Comparison of ENCODE assay signal across 30 cellular contexts in the genomic region with DNA sequence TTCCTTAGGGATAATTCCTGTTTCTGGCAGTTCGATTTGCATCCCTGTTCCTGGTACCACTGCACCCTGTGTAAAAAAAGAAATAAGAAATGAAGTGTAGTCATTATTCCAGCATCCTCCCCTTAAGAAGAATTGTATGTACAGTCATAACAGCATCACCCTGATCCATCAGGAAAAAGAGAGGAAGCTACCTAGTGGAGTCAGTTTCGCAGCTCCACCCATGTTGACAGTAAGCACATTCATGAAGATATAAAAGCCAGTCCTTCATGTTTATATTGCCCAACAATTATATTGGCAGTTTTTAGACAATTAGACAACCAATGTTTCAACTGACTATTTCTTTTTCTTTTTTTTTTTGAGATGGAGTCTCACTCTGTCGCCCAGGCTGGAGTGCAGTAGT. TPM values are rescaled to one million over a fixed set of nuclear protein-coding genes. Genes with fewer than 3 reads are reported as not detected.
DNase-seq lines count a peak whose midpoint lies in the region; ATAC-seq, FAIRE-seq and TF ChIP-seq lines count a peak whose summit lies in the region.
"Had no signal": no experiment of that assay in that cellular context is flagged by ENCODE, and none has a peak within 500 bp of the region (broad histone marks: within the 10 kb centered on the region; RNA-seq: fewer than 3 reads in every experiment).

No MANE protein-coding gene starts in this region.

- ATAC-seq in PC-3 (no peak), left colon (peak; percentile 51), sciatic nerve (no peak), HG03457 (IDR thresholded peaks at IDR 0.05; ENCODE audit: unreplicated experiment) (no peak), HG03135 (IDR thresholded peaks at IDR 0.05; ENCODE audit: unreplicated experiment) (no peak)
- ATAC-seq: GM12878 had no signal

- CTCF ChIA-PET in PC-3 (lab: Charles Lee): no interaction called here

- no peaks in the 10 kb centered on the region for H4K20me1 ChIP-seq in PC-3 (ENCODE audit: low read length)
- H4K20me1 ChIP-seq: BLaER1 had no signal

- intact Hi-C loops in PC-3 (cut with micrococcal nuclease): no loop called here
- intact Hi-C loops in left colon (cut with DNase I, micrococcal nuclease): no loop called here
- intact Hi-C loops in sciatic nerve (cut with DNase I): no loop called here

- no TSS peak for BruUV-seq in PC-3 (replicated peaks; lab: Mats Ljungman, UMichigan)

- H3K4me3 ChIP-seq in PC-3 (ENCODE audit: low read length) (no peak overlapping the region), bronchial epithelial cell (ENCODE audit: low read depth, low read length) (no peak overlapping the region)
- H3K4me3 ChIP-seq: BLaER1, GM12878 had no signal

- H3F3A ChIP-seq in PC-3 (ENCODE audit: low read length, unreplicated experiment): no peaks in the 10 kb centered on the region

- H3K27me3 ChIP-seq in PC-3 (ENCODE audit: low read length) (no peaks in the 10 kb centered on the region), bronchial epithelial cell (ENCODE audit: control insufficient read depth, insufficient read depth, low read length) (no peaks in the 10 kb centered on the region)
- H3K27me3 ChIP-seq: BLaER1 had no signal

- H3K27ac ChIP-seq in PC-3 (ENCODE audit: low read length) (no peak overlapping the region), epithelial cell of prostate (peak overlapping the region; percentile 32)
- H3K27ac ChIP-seq: BLaER1 had no signal

- FAIRE-seq in bronchial epithelial cell (lab: Jason Lieb, UNC): no peak
- FAIRE-seq: A204.1, GM12878, GM12892, GM18507 had no signal

- TF ChIP-seq CTCF in PC-3 (conservative IDR thresholded peaks at IDR 0.05; ENCODE audit: low read depth, low read length) (no peak), bronchial epithelial cell (IDR thresholded peaks at IDR 0.05; ENCODE audit: insufficient read depth, low read length, severe bottlenecking) (no peak)

- no peak overlapping the region for H3K9ac ChIP-seq in PC-3 (ENCODE audit: low read length)
- H3K9ac ChIP-seq: BLaER1 had no signal

- no peak overlapping the region for H2AFZ ChIP-seq in PC-3 (ENCODE audit: low read length)

- H3K36me3 ChIP-seq in PC-3 (ENCODE audit: low read depth, low read length) (no peaks in the 10 kb centered on the region), bronchial epithelial cell (ENCODE audit: control insufficient read depth, insufficient read depth, low read length) (no peaks in the 10 kb centered on the region)
- H3K36me3 ChIP-seq: BE2C, BLaER1 had no signal

- no peak overlapping the region for H3K4me2 ChIP-seq in PC-3 (ENCODE audit: low read length)
- H3K4me2 ChIP-seq: BLaER1 had no signal

- POLR2A ChIA-PET in PC-3 (lab: Charles Lee; ENCODE audit: unreplicated experiment): interaction anchor here (0.6 kb wide), 1 partner anchor 156 kb away, joined by 3 read pairs; no protein-coding TSS in a partner anchor

- DNase-seq in PC-3: peak; percentile 48
- peak; percentile 46 for DNase-seq in bronchial epithelial cell (ENCODE audit: low read depth)
- DNase-seq in epithelial cell of prostate (ENCODE audit: low read depth, low spot score): no peak
- DNase-seq in left colon: no peak
- no peak for DNase-seq in sciatic nerve (ENCODE audit: low spot score)
- DNase-seq: 8988T; ACHN; BE2C; C1 segment of cervical spinal cord; CD4-positive, alpha-beta memory T cell; CD4-positive, CD25-positive, alpha-beta regulatory T cell; CD8-positive, alpha-beta memory T cell; COR-L47; DMS 273 treated with DMSO at 0.1 percent for 48 hours; DMS153; DMS53; DMS79; DND-41; EL; GDM1 had no signal

- H3K9me3 ChIP-seq in PC-3 (ENCODE audit: low read length): no peaks in the 10 kb centered on the region
- H3K9me3 ChIP-seq: BE2C, BLaER1 had no signal

- H3K9me2 ChIP-seq in PC-3 (replicated peaks; ENCODE audit: low read length): 0 out of 2 replicates have a peak, but pooled peaks cover 2% of the 10 kb centered on the region

- no peaks in the 10 kb centered on the region for H3K4me1 ChIP-seq in PC-3 (ENCODE audit: insufficient read depth, low read length)
- H3K4me1 ChIP-seq: BE2C, BLaER1 had no signal

- H3K79me2 ChIP-seq in PC-3 (ENCODE audit: low read length): no peaks in the 10 kb centered on the region

RNA-seq across cellular contexts. Expression of a gene that starts 21.2 kb away (rescaled TPM):
- not detected in 2 replicates for total RNA-seq in PC-3 (2014; rRNA removed)
- 4.9 and 13.2 TPM in 2 replicates for total RNA-seq in bronchial epithelial cell
- total RNA-seq in left colon: 10 to 100 TPM in 1 of 2 donors, not detected in 1; 16.7 TPM
- total RNA-seq in sciatic nerve: 1.2 TPM
- total RNA-seq: A673, Daoy, G401 had no signal

Comparison
In these comparisons a context has a peak if more than half of its experiments do, and no peak if none do; other contexts are left out.
1. DNase-seq: peak in PC-3 (single experiment) and bronchial epithelial cell (single experiment); none in epithelial cell of prostate (single experiment), left colon (0 of 2) and sciatic nerve (single experiment).